Comparison of ENCODE assay signal across 8 cellular contexts in the genomic region with DNA sequence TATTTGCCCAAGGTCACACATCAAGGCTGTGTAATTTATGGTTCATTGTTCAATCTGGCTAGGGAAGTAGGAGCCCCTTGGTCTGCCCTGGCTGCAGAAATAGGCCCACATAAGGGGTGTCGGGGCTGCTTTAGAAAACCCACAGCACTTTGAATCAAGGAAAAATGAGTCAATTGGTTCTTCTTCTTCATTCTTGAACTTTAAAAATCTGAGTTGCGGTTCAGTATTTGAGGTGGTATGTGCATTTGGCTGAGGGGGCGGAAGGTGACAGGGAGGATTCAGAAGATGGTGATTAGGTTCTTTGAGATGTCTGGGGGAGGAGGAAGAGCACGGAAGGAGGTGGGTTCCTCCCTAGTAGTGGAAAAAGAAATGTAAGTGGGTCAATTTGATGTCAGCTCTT.
DNase-seq lines count a peak whose midpoint lies in the region; ATAC-seq lines count a peak whose summit lies in the region.

No MANE protein-coding gene starts in this region.

- peak; percentile 81 for DNase-seq in activated CD4-positive, alpha-beta T cell treated with anti-CD3 and anti-CD28 coated beads for 36 hours
- DNase-seq in activated CD4-positive, alpha-beta T cell treated with anti-CD3 and anti-CD28 coated beads, Interleukin-2, amount 10 ng/mL, durations not matched to agents 7 days and 5 days: no peak
- peak in 2 of 34 experiments; percentile 6 to 16 for DNase-seq in T-cell
- peak in 27 of 42 donors; percentile 3 to 81 (median 39) for DNase-seq in head of caudate nucleus
- peak; percentile 9 to 64 for DNase-seq in stimulated activated effector memory CD8-positive, alpha-beta T cell treated with anti-CD3 and anti-CD28 coated beads, Interleukin-12 subunit alpha, Interleukin-12 subunit beta, amount 100 ng/mL, for 72 hours (ENCODE audit: low spot score in 2 of 2)
- no peak for DNase-seq in DMS 273 treated with DMSO at 0.1 percent for 48 hours (lab: John Stamatoyannopoulos, UW)
- DNase-seq in germinal center (ENCODE audit: low spot score): no peak
- no peak for DNase-seq in 8988T

- H3K27me3 Mint-ChIP-seq in activated CD4-positive, alpha-beta T cell treated with anti-CD3 and anti-CD28 coated beads for 36 hours: peaks cover 15% of the 10 kb centered on the region
- H3K27me3 Mint-ChIP-seq in activated CD4-positive, alpha-beta T cell treated with anti-CD3 and anti-CD28 coated beads, Interleukin-2, amount 10 ng/mL, durations not matched to agents 7 days and 5 days: peaks cover 4% of the 10 kb centered on the region
- H3K27me3 Mint-ChIP-seq in T-cell: no peaks in the 10 kb centered on the region

- peaks cover 15% of the 10 kb centered on the region for H3K4me1 Mint-ChIP-seq in activated CD4-positive, alpha-beta T cell treated with anti-CD3 and anti-CD28 coated beads for 36 hours
- peaks cover 16% of the 10 kb centered on the region for H3K4me1 Mint-ChIP-seq in activated CD4-positive, alpha-beta T cell treated with anti-CD3 and anti-CD28 coated beads, Interleukin-2, amount 10 ng/mL, durations not matched to agents 7 days and 5 days
- peaks cover 17 to 32% (median 29%) of the 10 kb centered on the region in 3 donors for H3K4me1 Mint-ChIP-seq in T-cell
- peaks cover 29% of the 10 kb centered on the region for H3K4me1 Mint-ChIP-seq in stimulated activated effector memory CD8-positive, alpha-beta T cell treated with anti-CD3 and anti-CD28 coated beads, Interleukin-12 subunit alpha, Interleukin-12 subunit beta, amount 100 ng/mL, for 72 hours

- peak; percentile 87 for ATAC-seq in activated CD4-positive, alpha-beta T cell treated with anti-CD3 and anti-CD28 coated beads for 36 hours
- peak in 3 of 4 experiments; percentile 56 to 67 (median 67) for ATAC-seq in T-cell (replicated peaks in 1 of 4)
- ATAC-seq in stimulated activated effector memory CD8-positive, alpha-beta T cell treated with anti-CD3 and anti-CD28 coated beads, Interleukin-12 subunit alpha, Interleukin-12 subunit beta, amount 100 ng/mL, for 72 hours: peak; percentile 92

- H3K9me3 Mint-ChIP-seq in activated CD4-positive, alpha-beta T cell treated with anti-CD3 and anti-CD28 coated beads for 36 hours (ENCODE audit: low read depth): no peaks in the 10 kb centered on the region
- no peaks in the 10 kb centered on the region for H3K9me3 Mint-ChIP-seq in activated CD4-positive, alpha-beta T cell treated with anti-CD3 and anti-CD28 coated beads, Interleukin-2, amount 10 ng/mL, durations not matched to agents 7 days and 5 days
- no peaks in the 10 kb centered on the region for H3K9me3 Mint-ChIP-seq in T-cell
- no peaks in the 10 kb centered on the region for H3K9me3 Mint-ChIP-seq in stimulated activated effector memory CD8-positive, alpha-beta T cell treated with anti-CD3 and anti-CD28 coated beads, Interleukin-12 subunit alpha, Interleukin-12 subunit beta, amount 100 ng/mL, for 72 hours

- no peak overlapping the region for H3K4me3 Mint-ChIP-seq in activated CD4-positive, alpha-beta T cell treated with anti-CD3 and anti-CD28 coated beads for 36 hours
- no peak overlapping the region for H3K4me3 Mint-ChIP-seq in activated CD4-positive, alpha-beta T cell treated with anti-CD3 and anti-CD28 coated beads, Interleukin-2, amount 10 ng/mL, durations not matched to agents 7 days and 5 days
- H3K4me3 Mint-ChIP-seq in T-cell: no peak overlapping the region
- H3K4me3 Mint-ChIP-seq in stimulated activated effector memory CD8-positive, alpha-beta T cell treated with anti-CD3 and anti-CD28 coated beads, Interleukin-12 subunit alpha, Interleukin-12 subunit beta, amount 100 ng/mL, for 72 hours: no peak overlapping the region

- H3K27ac Mint-ChIP-seq in activated CD4-positive, alpha-beta T cell treated with anti-CD3 and anti-CD28 coated beads for 36 hours: no peak overlapping the region
- no peak overlapping the region for H3K27ac Mint-ChIP-seq in activated CD4-positive, alpha-beta T cell treated with anti-CD3 and anti-CD28 coated beads, Interleukin-2, amount 10 ng/mL, durations not matched to agents 7 days and 5 days
- no peak overlapping the region for H3K27ac Mint-ChIP-seq in T-cell
- no peak overlapping the region for H3K27ac Mint-ChIP-seq in stimulated activated effector memory CD8-positive, alpha-beta T cell treated with anti-CD3 and anti-CD28 coated beads, Interleukin-12 subunit alpha, Interleukin-12 subunit beta, amount 100 ng/mL, for 72 hours

- no peaks in the 10 kb centered on the region for H3K36me3 Mint-ChIP-seq in activated CD4-positive, alpha-beta T cell treated with anti-CD3 and anti-CD28 coated beads for 36 hours (ENCODE audit: low read depth)
- H3K36me3 Mint-ChIP-seq in activated CD4-positive, alpha-beta T cell treated with anti-CD3 and anti-CD28 coated beads, Interleukin-2, amount 10 ng/mL, durations not matched to agents 7 days and 5 days (ENCODE audit: low read depth): no peaks in the 10 kb centered on the region
- no peaks in the 10 kb centered on the region for H3K36me3 Mint-ChIP-seq in T-cell
- no peaks in the 10 kb centered on the region for H3K36me3 Mint-ChIP-seq in stimulated activated effector memory CD8-positive, alpha-beta T cell treated with anti-CD3 and anti-CD28 coated beads, Interleukin-12 subunit alpha, Interleukin-12 subunit beta, amount 100 ng/mL, for 72 hours

- CTCF ChIA-PET in activated CD4-positive, alpha-beta T cell treated with anti-CD3 and anti-CD28 coated beads for 36 hours (lab: Charles Lee): interaction anchor here (0.7 to 2.6 kb wide), 11 partner anchors 9 to 271 kb away, joined by 3 to 14 read pairs (median 4); no protein-coding TSS in a partner anchor
- CTCF ChIA-PET in activated CD4-positive, alpha-beta T cell treated with anti-CD3 and anti-CD28 coated beads, Interleukin-2, amount 10 ng/mL, durations not matched to agents 7 days and 5 days (lab: Charles Lee): interaction anchor here (0.9 to 1.8 kb wide), 3 partner anchors 26 to 196 kb away, joined by 3 to 5 read pairs (median 5); no protein-coding TSS in a partner anchor
- CTCF ChIA-PET in T-cell (lab: Charles Lee): interaction anchor here in 1 of 2 donors (1.2 to 2.1 kb wide), 2 partner anchors 258 to 272 kb away, joined by 6 to 8 read pairs; no protein-coding TSS in a partner anchor

- POLR2A ChIA-PET in activated CD4-positive, alpha-beta T cell treated with anti-CD3 and anti-CD28 coated beads for 36 hours (lab: Charles Lee): interaction anchor here (0.6 to 1.4 kb wide), 2 partner anchors 26 to 272 kb away, joined by 3 to 6 read pairs; no protein-coding TSS in a partner anchor
- POLR2A ChIA-PET in activated CD4-positive, alpha-beta T cell treated with anti-CD3 and anti-CD28 coated beads, Interleukin-2, amount 10 ng/mL, durations not matched to agents 7 days and 5 days (lab: Charles Lee): no interaction called here
- POLR2A ChIA-PET in T-cell (lab: Charles Lee): interaction anchor here (0.7 to 0.9 kb wide), 3 partner anchors 26 to 255 kb away, joined by 3 to 4 read pairs (median 4); no protein-coding TSS in a partner anchor

- intact Hi-C loops in activated CD4-positive, alpha-beta T cell treated with anti-CD3 and anti-CD28 coated beads for 36 hours (cut with DNase I, micrococcal nuclease): loop anchor here (1.0 to 10.0 kb wide), 11 partner anchors 26 to 438 kb away; a partner anchor contains a TSS
- intact Hi-C loops in head of caudate nucleus (cut with DNase I): no loop called here

Comparison
In these comparisons a context has a peak if more than half of its experiments do, and no peak if none do; other contexts are left out.
1. DNase-seq: peak in activated CD4-positive, alpha-beta T cell treated with anti-CD3 and anti-CD28 coated beads for 36 hours (single experiment), head of caudate nucleus (27 of 42) and stimulated activated effector memory CD8-positive, alpha-beta T cell treated with anti-CD3 and anti-CD28 coated beads, Interleukin-12 subunit alpha, Interleukin-12 subunit beta, amount 100 ng/mL, for 72 hours (2 of 2); none in activated CD4-positive, alpha-beta T cell treated with anti-CD3 and anti-CD28 coated beads, Interleukin-2, amount 10 ng/mL, durations not matched to agents 7 days and 5 days (single experiment), DMS 273 treated with DMSO at 0.1 percent for 48 hours (single experiment), germinal center (single experiment) and 8988T (single experiment).
2. Peak in every context shown above with its lines, with median percentiles within 50 percentile points of each other: ATAC-seq.